In genomic region chr1:54108156-54108555, GRCh38 we compare ENCODE assay signal across 1 cellular context.
TF ChIP-seq lines count a peak whose summit lies in the region.

No MANE protein-coding gene starts in this region.

TF ChIP-seq in K562, 482 proteins besides CTCF, POLR2A, EP300 and RAD21 (continued from another document and continues in another):
- TF ChIP-seq, protein P1, sequence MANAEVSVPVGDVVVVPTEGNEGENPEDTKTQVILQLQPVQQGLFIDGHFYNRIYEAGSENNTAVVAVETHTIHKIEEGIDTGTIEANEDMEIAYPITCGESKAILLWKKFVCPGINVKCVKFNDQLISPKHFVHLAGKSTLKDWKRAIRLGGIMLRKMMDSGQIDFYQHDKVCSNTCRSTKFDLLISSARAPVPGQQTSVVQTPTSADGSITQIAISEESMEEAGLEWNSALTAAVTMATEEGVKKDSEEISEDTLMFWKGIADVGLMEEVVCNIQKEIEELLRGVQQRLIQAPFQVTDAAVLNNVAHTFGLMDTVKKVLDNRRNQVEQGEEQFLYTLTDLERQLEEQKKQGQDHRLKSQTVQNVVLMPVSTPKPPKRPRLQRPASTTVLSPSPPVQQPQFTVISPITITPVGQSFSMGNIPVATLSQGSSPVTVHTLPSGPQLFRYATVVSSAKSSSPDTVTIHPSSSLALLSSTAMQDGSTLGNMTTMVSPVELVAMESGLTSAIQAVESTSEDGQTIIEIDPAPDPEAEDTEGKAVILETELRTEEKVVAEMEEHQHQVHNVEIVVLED (CRISPR knock-in tag; IDR thresholded peaks at IDR 0.05): no peak
- TF ChIP-seq, protein P2, sequence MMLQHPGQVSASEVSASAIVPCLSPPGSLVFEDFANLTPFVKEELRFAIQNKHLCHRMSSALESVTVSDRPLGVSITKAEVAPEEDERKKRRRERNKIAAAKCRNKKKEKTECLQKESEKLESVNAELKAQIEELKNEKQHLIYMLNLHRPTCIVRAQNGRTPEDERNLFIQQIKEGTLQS (IDR thresholded peaks at IDR 0.05): peak; percentile 49; the same call in 1 of the 2 replicates
- TF ChIP-seq, protein P2 (CRISPR knock-in tag; conservative IDR thresholded peaks at IDR 0.05): no peak
- TF ChIP-seq MXI1 (IDR thresholded peaks at IDR 0.05; ENCODE audit: low read depth, low read length): no peak
- no peak for TF ChIP-seq DDX20 (tag; IDR thresholded peaks at IDR 0.05; ENCODE audit: low read depth)
- TF ChIP-seq PBX2 (CRISPR knock-in tag; IDR thresholded peaks at IDR 0.05; ENCODE audit: low read depth): no peak
- TF ChIP-seq PBX2 (tag; conservative IDR thresholded peaks at IDR 0.05; ENCODE audit: low read depth): no peak
- TF ChIP-seq FOXJ2 (tag; IDR thresholded peaks at IDR 0.05): no peak
- TF ChIP-seq, protein P3, sequence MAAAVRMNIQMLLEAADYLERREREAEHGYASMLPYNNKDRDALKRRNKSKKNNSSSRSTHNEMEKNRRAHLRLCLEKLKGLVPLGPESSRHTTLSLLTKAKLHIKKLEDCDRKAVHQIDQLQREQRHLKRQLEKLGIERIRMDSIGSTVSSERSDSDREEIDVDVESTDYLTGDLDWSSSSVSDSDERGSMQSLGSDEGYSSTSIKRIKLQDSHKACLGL (CRISPR knock-in tag; IDR thresholded peaks at IDR 0.05; ENCODE audit: borderline replicate concordance, poor library complexity, severe bottlenecking): no peak
- TF ChIP-seq XRCC3 (IDR thresholded peaks at IDR 0.05): no peak
- TF ChIP-seq, protein P4, sequence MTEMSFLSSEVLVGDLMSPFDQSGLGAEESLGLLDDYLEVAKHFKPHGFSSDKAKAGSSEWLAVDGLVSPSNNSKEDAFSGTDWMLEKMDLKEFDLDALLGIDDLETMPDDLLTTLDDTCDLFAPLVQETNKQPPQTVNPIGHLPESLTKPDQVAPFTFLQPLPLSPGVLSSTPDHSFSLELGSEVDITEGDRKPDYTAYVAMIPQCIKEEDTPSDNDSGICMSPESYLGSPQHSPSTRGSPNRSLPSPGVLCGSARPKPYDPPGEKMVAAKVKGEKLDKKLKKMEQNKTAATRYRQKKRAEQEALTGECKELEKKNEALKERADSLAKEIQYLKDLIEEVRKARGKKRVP (CRISPR knock-in tag; IDR thresholded peaks at IDR 0.05): no peak
- no peak for TF ChIP-seq ZNF175 (CRISPR knock-in tag; IDR thresholded peaks at IDR 0.05; ENCODE audit: low read depth)
- TF ChIP-seq ZNF316 (IDR thresholded peaks at IDR 0.05): no peak
- TF ChIP-seq CBX8 (IDR thresholded peaks at IDR 0.05; ENCODE audit: borderline replicate concordance, extremely low read depth, low read depth, low read length, poor library complexity, severe bottlenecking): no peak
- peak; percentile 48; the same call in 1 of the 2 replicates for TF ChIP-seq CTBP1 (IDR thresholded peaks at IDR 0.05; ENCODE audit: borderline replicate concordance)
- TF ChIP-seq ILF3 (IDR thresholded peaks at IDR 0.05; ENCODE audit: borderline replicate concordance): no peak
- peak in 1 of 2 experiments; percentile 81; a peak in 1 of 4 replicates for TF ChIP-seq SRF (CRISPR knock-in tag; IDR thresholded peaks at IDR 0.05)
- no peak for TF ChIP-seq ESRRA (IDR thresholded peaks at IDR 0.05; ENCODE audit: borderline replicate concordance, low read depth)
- no peak for TF ChIP-seq CHCHD3 (CRISPR knock-in tag; IDR thresholded peaks at IDR 0.05)
- TF ChIP-seq HMGXB4 (CRISPR knock-in tag; IDR thresholded peaks at IDR 0.05): no peak
- no peak for TF ChIP-seq RFX7 (CRISPR knock-in tag; IDR thresholded peaks at IDR 0.05)
- TF ChIP-seq NCOA4 (IDR thresholded peaks at IDR 0.05; ENCODE audit: partially characterized antibody): no peak
- peak; percentile 53; the same call in 1 of the 2 replicates for TF ChIP-seq JUND (IDR thresholded peaks at IDR 0.05; ENCODE audit: borderline replicate concordance, low read depth, low read length)
- TF ChIP-seq JUND (tag; IDR thresholded peaks at IDR 0.05; ENCODE audit: borderline replicate concordance, low read depth, low read length): peak; percentile 58; the same call in 1 of the 3 replicates
- TF ChIP-seq SMAD1 (IDR thresholded peaks at IDR 0.05; ENCODE audit: low read depth, low read length, partially characterized antibody): no peak
- no peak for TF ChIP-seq ERF (CRISPR knock-in tag; IDR thresholded peaks at IDR 0.05)
- TF ChIP-seq ZNF518B (CRISPR knock-in tag; IDR thresholded peaks at IDR 0.05): no peak
- no peak for TF ChIP-seq ZNF277 (CRISPR knock-in tag; IDR thresholded peaks at IDR 0.05; ENCODE audit: borderline replicate concordance)
- no peak for TF ChIP-seq MTF1 (CRISPR knock-in tag; IDR thresholded peaks at IDR 0.05; ENCODE audit: borderline replicate concordance)
- TF ChIP-seq ZFP36 (IDR thresholded peaks at IDR 0.05; ENCODE audit: low read depth, low read length, partially characterized antibody): no peak
- no peak for TF ChIP-seq ATF7 (IDR thresholded peaks at IDR 0.05)
- no peak for TF ChIP-seq CEBPG (CRISPR knock-in tag; IDR thresholded peaks at IDR 0.05)
- no peak for TF ChIP-seq CEBPG (tag; conservative IDR thresholded peaks at IDR 0.05 in 1 of 2, IDR thresholded peaks at IDR 0.05 in 1 of 2)
- no peak for TF ChIP-seq ZNF23 (CRISPR knock-in tag; IDR thresholded peaks at IDR 0.05)
- TF ChIP-seq ZBTB1 (CRISPR knock-in tag; IDR thresholded peaks at IDR 0.05; ENCODE audit: borderline replicate concordance, low read depth): no peak
- no peak for TF ChIP-seq FOXA3 (CRISPR knock-in tag; conservative IDR thresholded peaks at IDR 0.05 in 1 of 2, IDR thresholded peaks at IDR 0.05 in 1 of 2)
